8 cellular contexts compared by ENCODE assay signal in genomic region chr10:102642553-102643345, GRCh38. TPM values are rescaled to one million over a fixed set of nuclear protein-coding genes. Genes with fewer than 3 reads are reported as not detected.
DNase-seq lines count a peak whose midpoint lies in the region; ATAC-seq and TF ChIP-seq lines count a peak whose summit lies in the region.

No MANE protein-coding gene starts in this region.

- ATAC-seq in GM23338 = peak; percentile 1; the same call in 2 of the 3 replicates

- H3K9me3 Mint-ChIP-seq in CD14-positive monocyte (peaks cover 0 to 5% (median 2%) of the 10 kb centered on the region in 7 donors), GM23338 (no peaks in the 10 kb centered on the region), nephron (no peaks in the 10 kb centered on the region)

- H3K9me3 ChIP-seq in vagina = no peaks in the 10 kb centered on the region

- intact Hi-C loops in CD14-positive monocyte (cut with micrococcal nuclease) = loop anchor here in 1 of 2 donors (1.0 kb wide), 1 partner anchor 139 kb away; the partner anchor contains the start of gene SUFU
- intact Hi-C loops in vagina (cut with DNase I) = loop anchor here (5.0 to 10.0 kb wide), 2 partner anchors 140 to 172 kb away; partner anchors contain the start of genes ACTR1A and SUFU

- H3K27ac ChIP-seq in GM23338 (ENCODE audit: low read depth) = peak overlapping the region; percentile 92
- H3K27ac ChIP-seq in vagina = peak overlapping the region; percentile 99

- H3K4me1 ChIP-seq in GM23338 (ENCODE audit: insufficient read depth) (peaks cover 18% of the 10 kb centered on the region), vagina (peaks cover 19% of the 10 kb centered on the region)

- H3K4me3 Mint-ChIP-seq in CD14-positive monocyte = peak overlapping the region; percentile 88 to 96
- peak overlapping the region; percentile 92 for H3K4me3 Mint-ChIP-seq in GM23338
- peak overlapping the region; percentile 94 to 98 (median 97) for H3K4me3 Mint-ChIP-seq in nephron

- H3K27me3 ChIP-seq in GM23338 (ENCODE audit: insufficient read depth) (0 out of 2 replicates have a peak, but pooled peaks cover 3% of the 10 kb centered on the region), vagina (no peaks in the 10 kb centered on the region)

- peak overlapping the region; percentile 95 for H3K4me2 ChIP-seq in GM23338

- TF ChIP-seq POLR2A in vagina (IDR thresholded peaks at IDR 0.05) = peak in 1 of 2 donors; percentile 59

- peaks cover 5 to 15% of the 10 kb centered on the region in 2 donors for H3K36me3 Mint-ChIP-seq in CD14-positive monocyte
- H3K36me3 Mint-ChIP-seq in GM23338 (ENCODE audit: low read depth) = no peaks in the 10 kb centered on the region; the same call in 2 of the 3 replicates
- peaks cover 9% of the 10 kb centered on the region for H3K36me3 Mint-ChIP-seq in nephron (ENCODE audit: low read depth)

- H3K36me3 ChIP-seq in GM23338 (ENCODE audit: insufficient read depth) = no peaks in the 10 kb centered on the region
- H3K36me3 ChIP-seq in vagina = no peaks in the 10 kb centered on the region

- H3K79me2 ChIP-seq in GM23338 (replicated peaks; ENCODE audit: insufficient read depth) = peaks cover 27% of the 10 kb centered on the region

- H3F3A ChIP-seq in GM23338 (replicated peaks; ENCODE audit: low read depth) = peaks cover 17% of the 10 kb centered on the region

- H3K27ac Mint-ChIP-seq in CD14-positive monocyte (peak overlapping the region; percentile 91 to 98 (median 95)), GM23338 (peak overlapping the region; percentile 94), nephron (peak overlapping the region; percentile 98 to 100 (median 99))

- DNase-seq in CD14-positive monocyte (ENCODE audit: low spot score) (no peak), GM23338 (ENCODE audit: low spot score) (peak; percentile 61), NCI-H748 treated with DMSO at 0.1 percent for 48 hours (lab: John Stamatoyannopoulos, UW) (peak; percentile 16), fibroblast of the aortic adventitia (ENCODE audit: low read depth) (peak; percentile 90), vagina (ENCODE audit: extremely low spot score in 2 of 2) (no peak), SHP77 treated with DMSO at 0.1 percent for 48 hours (lab: John Stamatoyannopoulos, UW) (no peak)
- DNase-seq in activated T-helper 9 cell treated with anti-CD3 and anti-CD28 coated beads, Interleukin-2, amount 50 U/mL, for 16 hours (ENCODE audit: low read depth) = peak; percentile 44

- no peaks in the 10 kb centered on the region for H3K9me2 ChIP-seq in GM23338 (ENCODE audit: insufficient read depth)

- peaks cover 13% of the 10 kb centered on the region; the same call in 1 of the 2 replicates for H4K20me1 ChIP-seq in GM23338 (replicated peaks; ENCODE audit: insufficient read depth)

- TF ChIP-seq CTCF in CD14-positive monocyte (IDR thresholded peaks at IDR 0.05) (no peak), GM23338 (conservative IDR thresholded peaks at IDR 0.05; ENCODE audit: low read depth in 2 of 2) (no peak), fibroblast of the aortic adventitia (IDR thresholded peaks at IDR 0.05; ENCODE audit: insufficient read depth, low read length) (no peak), nephron (IDR thresholded peaks at IDR 0.05; ENCODE audit: unreplicated experiment in 3 of 3) (no peak), vagina (IDR thresholded peaks at IDR 0.05) (no peak)

- H3K4me3 ChIP-seq in GM23338 = peak overlapping the region; percentile 86
- H3K4me3 ChIP-seq in fibroblast of the aortic adventitia (ENCODE audit: low read depth, low read length) = peak overlapping the region; percentile 95
- H3K4me3 ChIP-seq in vagina = peak overlapping the region; percentile 72 to 98

- peak overlapping the region; percentile 91 for H2AFZ ChIP-seq in GM23338

- H3K4me1 Mint-ChIP-seq in CD14-positive monocyte (peaks cover 20% of the 10 kb centered on the region), GM23338 (peaks cover 18% of the 10 kb centered on the region), nephron (peaks cover 22% of the 10 kb centered on the region)

- H3K27me3 Mint-ChIP-seq in CD14-positive monocyte (ENCODE audit: low read depth in 3 of 3) = peaks cover 2 to 6% (median 5%) of the 10 kb centered on the region in 3 donors
- peaks cover 18% of the 10 kb centered on the region for H3K27me3 Mint-ChIP-seq in GM23338 (ENCODE audit: insufficient read depth, low read depth, poor library complexity)
- H3K27me3 Mint-ChIP-seq in nephron (ENCODE audit: low read depth) = no peaks in the 10 kb centered on the region

TF ChIP-seq in GM23338, 12 proteins besides CTCF, POLR2A, EP300 and RAD21 (continues in another document):
- TF ChIP-seq NANOG (IDR thresholded peaks at IDR 0.05; ENCODE audit: borderline replicate concordance) (no peak), JUNB (IDR thresholded peaks at IDR 0.05; ENCODE audit: unreplicated experiment) (no peak), STAT1 (IDR thresholded peaks at IDR 0.05; ENCODE audit: unreplicated experiment) (no peak), CREB1 (CRISPR knock-in tag; IDR thresholded peaks at IDR 0.05; ENCODE audit: low read depth) (no peak), ZNF114 (CRISPR knock-in tag; IDR thresholded peaks at IDR 0.05) (no peak)
- TF ChIP-seq, protein P1, sequence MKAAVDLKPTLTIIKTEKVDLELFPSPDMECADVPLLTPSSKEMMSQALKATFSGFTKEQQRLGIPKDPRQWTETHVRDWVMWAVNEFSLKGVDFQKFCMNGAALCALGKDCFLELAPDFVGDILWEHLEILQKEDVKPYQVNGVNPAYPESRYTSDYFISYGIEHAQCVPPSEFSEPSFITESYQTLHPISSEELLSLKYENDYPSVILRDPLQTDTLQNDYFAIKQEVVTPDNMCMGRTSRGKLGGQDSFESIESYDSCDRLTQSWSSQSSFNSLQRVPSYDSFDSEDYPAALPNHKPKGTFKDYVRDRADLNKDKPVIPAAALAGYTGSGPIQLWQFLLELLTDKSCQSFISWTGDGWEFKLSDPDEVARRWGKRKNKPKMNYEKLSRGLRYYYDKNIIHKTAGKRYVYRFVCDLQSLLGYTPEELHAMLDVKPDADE (IDR thresholded peaks at IDR 0.05) = no peak
- TF ChIP-seq, protein P2, sequence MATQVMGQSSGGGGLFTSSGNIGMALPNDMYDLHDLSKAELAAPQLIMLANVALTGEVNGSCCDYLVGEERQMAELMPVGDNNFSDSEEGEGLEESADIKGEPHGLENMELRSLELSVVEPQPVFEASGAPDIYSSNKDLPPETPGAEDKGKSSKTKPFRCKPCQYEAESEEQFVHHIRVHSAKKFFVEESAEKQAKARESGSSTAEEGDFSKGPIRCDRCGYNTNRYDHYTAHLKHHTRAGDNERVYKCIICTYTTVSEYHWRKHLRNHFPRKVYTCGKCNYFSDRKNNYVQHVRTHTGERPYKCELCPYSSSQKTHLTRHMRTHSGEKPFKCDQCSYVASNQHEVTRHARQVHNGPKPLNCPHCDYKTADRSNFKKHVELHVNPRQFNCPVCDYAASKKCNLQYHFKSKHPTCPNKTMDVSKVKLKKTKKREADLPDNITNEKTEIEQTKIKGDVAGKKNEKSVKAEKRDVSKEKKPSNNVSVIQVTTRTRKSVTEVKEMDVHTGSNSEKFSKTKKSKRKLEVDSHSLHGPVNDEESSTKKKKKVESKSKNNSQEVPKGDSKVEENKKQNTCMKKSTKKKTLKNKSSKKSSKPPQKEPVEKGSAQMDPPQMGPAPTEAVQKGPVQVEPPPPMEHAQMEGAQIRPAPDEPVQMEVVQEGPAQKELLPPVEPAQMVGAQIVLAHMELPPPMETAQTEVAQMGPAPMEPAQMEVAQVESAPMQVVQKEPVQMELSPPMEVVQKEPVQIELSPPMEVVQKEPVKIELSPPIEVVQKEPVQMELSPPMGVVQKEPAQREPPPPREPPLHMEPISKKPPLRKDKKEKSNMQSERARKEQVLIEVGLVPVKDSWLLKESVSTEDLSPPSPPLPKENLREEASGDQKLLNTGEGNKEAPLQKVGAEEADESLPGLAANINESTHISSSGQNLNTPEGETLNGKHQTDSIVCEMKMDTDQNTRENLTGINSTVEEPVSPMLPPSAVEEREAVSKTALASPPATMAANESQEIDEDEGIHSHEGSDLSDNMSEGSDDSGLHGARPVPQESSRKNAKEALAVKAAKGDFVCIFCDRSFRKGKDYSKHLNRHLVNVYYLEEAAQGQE (IDR thresholded peaks at IDR 0.05; ENCODE audit: unreplicated experiment) = no peak

RNA-seq across cellular contexts. Expression of gene TRIM8, which starts 1.5 kb away (rescaled TPM):
- polyA plus RNA-seq in CD14-positive monocyte = 10 to 100 TPM; 39.4 to 41.4 TPM
- total RNA-seq in GM23338 (2014; rRNA removed; shearing (Covaris generic)) = 33.4 and 36.7 TPM in 2 replicates
- polyA plus RNA-seq in GM23338 (2016; fragmentation: Nextera tagmentation; extraction: Ambion mirVana) = 15.1 and 20.2 TPM in 2 replicates
- total RNA-seq in fibroblast of the aortic adventitia (ENCODE audit: low replicate concordance) = 83.0 and 84.7 TPM in 2 replicates
- total RNA-seq in vagina = 126 TPM

Comparison
In these comparisons a context has a peak if more than half of its experiments do, and no peak if none do; other contexts are left out.
1. DNase-seq: peak in GM23338 (single experiment), NCI-H748 treated with DMSO at 0.1 percent for 48 hours (single experiment), activated T-helper 9 cell treated with anti-CD3 and anti-CD28 coated beads, Interleukin-2, amount 50 U/mL, for 16 hours (single experiment) and fibroblast of the aortic adventitia (single experiment); none in CD14-positive monocyte (single experiment), vagina (0 of 2) and SHP77 treated with DMSO at 0.1 percent for 48 hours (single experiment).
2. Peak in every context shown above with its lines, with median percentiles within 50 percentile points of each other: H3K27ac Mint-ChIP-seq, H3K4me3 Mint-ChIP-seq and H3K4me3 ChIP-seq.